ENCODE assay signal across 9 cellular contexts in genomic region chr11:6926208-6927029, GRCh38. TPM values are rescaled to one million over a fixed set of nuclear protein-coding genes. Genes with fewer than 3 reads are reported as not detected.
DNase-seq lines count a peak whose midpoint lies in the region; ATAC-seq, FAIRE-seq and TF ChIP-seq lines count a peak whose summit lies in the region.
"Had no signal": no experiment of that assay in that cellular context is flagged by ENCODE, and none has a peak within 500 bp of the region (broad histone marks: within the 10 kb centered on the region; RNA-seq: fewer than 3 reads in every experiment).

Gene ZNF215 (plus strand): TSS chr11:6926426. CDS start chr11:6932273, 5,847 bp downstream.

- peak within 1 kb of the TSS; percentile 27 for H3K27ac Mint-ChIP-seq in activated naive CD8-positive, alpha-beta T cell treated with anti-CD3 and anti-CD28 coated beads for 36 hours

- WGBS in pancreas, 2 donors: 1 to 2% methylated on average over 61 of the region's 61 CpGs

- TF ChIP-seq CTCF in C4-2B (conservative IDR thresholded peaks at IDR 0.05) (no peak), pancreas (IDR thresholded peaks at IDR 0.05) (no peak)

- peaks cover 56% of the 10 kb centered on the region for H3K27me3 Mint-ChIP-seq in activated naive CD8-positive, alpha-beta T cell treated with anti-CD3 and anti-CD28 coated beads for 36 hours

- peak within 1 kb of the TSS; percentile 82 for H3K4me3 Mint-ChIP-seq in activated naive CD8-positive, alpha-beta T cell treated with anti-CD3 and anti-CD28 coated beads for 36 hours

- ATAC-seq in GM19025 (IDR thresholded peaks at IDR 0.05; ENCODE audit: low read depth, unreplicated experiment) (peak; percentile 58), HG03108 (IDR thresholded peaks at IDR 0.05; ENCODE audit: unreplicated experiment) (peak; percentile 63), pancreas (peak; percentile 86 to 93 (median 90))

- peak; percentile 93 for DNase-seq in NCI-H82 (lab: John Stamatoyannopoulos, UW)
- DNase-seq in activated naive CD8-positive, alpha-beta T cell treated with anti-CD3 and anti-CD28 coated beads for 36 hours: peak; percentile 73
- peak; percentile 76 for DNase-seq in cardiac septum (ENCODE audit: low spot score)
- peak; percentile 73 to 86 (median 78) for DNase-seq in pancreas
- DNase-seq in OCI-M2 (lab: John Stamatoyannopoulos, UW; ENCODE audit: unreplicated experiment): no peak

- intact Hi-C loops in cardiac septum (cut with DNase I): no loop called here
- intact Hi-C loops in pancreas (cut with DNase I): no loop called here

- FAIRE-seq in pancreas (lab: Jason Lieb, UNC): no peak

- H3K9me3 ChIP-seq in pancreas: no peaks in the 10 kb centered on the region

- H3K4me1 Mint-ChIP-seq in activated naive CD8-positive, alpha-beta T cell treated with anti-CD3 and anti-CD28 coated beads for 36 hours: peaks cover 14% of the 10 kb centered on the region

- peaks cover 0 to 8% (median 5%) of the 10 kb centered on the region in 3 donors for H3K4me1 ChIP-seq in pancreas

- peak within 1 kb of the TSS; percentile 24 to 68 (median 50) for H3K4me3 ChIP-seq in pancreas

- no peaks in the 10 kb centered on the region for H3K9me3 Mint-ChIP-seq in activated naive CD8-positive, alpha-beta T cell treated with anti-CD3 and anti-CD28 coated beads for 36 hours

- H3K27me3 ChIP-seq in pancreas: no peaks in the 10 kb centered on the region

- H3K36me3 ChIP-seq in pancreas: no peaks in the 10 kb centered on the region

- H3K36me3 Mint-ChIP-seq in activated naive CD8-positive, alpha-beta T cell treated with anti-CD3 and anti-CD28 coated beads for 36 hours: peaks cover 2% of the 10 kb centered on the region

- peak within 1 kb of the TSS; percentile 79 for H3K27ac ChIP-seq in C4-2B
- H3K27ac ChIP-seq in pancreas: peak within 1 kb of the TSS in 2 of 4 donors; percentile 37 to 47
- H3K27ac ChIP-seq: VCaP had no signal

RNA-seq across cellular contexts. Expression of gene ZNF215, which starts in this region (rescaled TPM):
- total RNA-seq in activated naive CD8-positive, alpha-beta T cell treated with anti-CD3 and anti-CD28 coated beads for 36 hours: 1 to 10 TPM; 2.4 to 2.5 TPM
- total RNA-seq in cardiac septum (0.24 TPM), pancreas (1 to 10 TPM; 1.7 to 4.5 (median 2.7) TPM)
- 1 to 10 TPM; 1.6 TPM for polyA plus RNA-seq in pancreas

Comparison
In these comparisons a context has a peak if more than half of its experiments do, and no peak if none do; other contexts are left out.
1. Peak in DNase-seq in cardiac septum; RNA of the gene not detected or under 1 TPM.